In the genomic region with DNA sequence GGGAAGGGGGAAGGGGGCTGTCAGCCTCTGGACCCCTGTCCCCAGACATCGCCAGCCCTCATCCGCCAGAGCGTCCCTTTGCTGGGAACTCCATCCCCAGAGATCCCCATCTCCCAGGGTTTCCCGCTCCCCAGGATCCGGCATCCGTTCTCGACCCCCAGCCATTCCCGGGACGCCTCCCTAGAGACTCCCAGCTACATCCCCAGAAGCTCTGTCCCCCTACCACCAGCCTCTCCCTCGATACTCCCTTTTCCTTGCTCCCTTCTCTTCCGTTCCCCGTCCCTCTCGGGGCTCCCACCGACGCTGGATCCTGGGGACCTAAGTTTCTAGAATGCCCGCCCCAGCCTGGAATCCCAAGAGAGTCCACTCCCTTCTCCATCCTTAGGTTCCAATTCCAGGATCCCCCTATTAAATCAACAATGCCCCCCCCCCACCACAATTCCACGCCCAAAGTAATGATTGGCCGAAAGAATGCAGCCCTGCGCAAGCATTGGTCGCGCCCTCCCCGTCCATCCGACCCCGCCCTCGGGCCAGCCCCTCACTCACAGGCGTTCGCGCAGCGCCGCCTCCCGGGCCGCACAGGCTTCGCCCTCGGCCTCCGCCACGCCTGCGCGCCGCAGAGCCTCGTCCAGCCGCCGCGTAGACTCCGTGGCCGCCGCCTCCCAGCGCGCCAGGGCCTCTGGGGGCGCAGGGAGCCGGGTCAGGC, we compare ENCODE assay signal across 9 cellular contexts. TPM values are rescaled to one million over a fixed set of nuclear protein-coding genes. Genes with fewer than 3 reads are reported as not detected.
DNase-seq lines count a peak whose midpoint lies in the region; ATAC-seq and TF ChIP-seq lines count a peak whose summit lies in the region.
"Had no signal": no experiment of that assay in that cellular context is flagged by ENCODE, and none has a peak within 500 bp of the region (broad histone marks: within the 10 kb centered on the region; RNA-seq: fewer than 3 reads in every experiment).

No MANE protein-coding gene starts in this region.

- peaks cover 0 to 2% of the 10 kb centered on the region in 2 donors for H3K36me3 Mint-ChIP-seq in CD14-positive monocyte
- H3K36me3 Mint-ChIP-seq in activated CD4-positive, alpha-beta memory T cell treated with anti-CD3 and anti-CD28 coated beads, Interleukin-2, amount 10 ng/mL, durations not matched to agents 7 days and 5 days (ENCODE audit: low read depth), result peaks cover 10% of the 10 kb centered on the region

- H4K8ac ChIP-seq in mesenchymal stem cell (ENCODE audit: low read length), result peak overlapping the region; percentile 45

- H3K4ac ChIP-seq in mesenchymal stem cell (ENCODE audit: low read depth in 1 of 2, low read length in 2 of 2), result no peak overlapping the region

- peak overlapping the region in 1 of 2 experiments; percentile 40 for H3K23ac ChIP-seq in mesenchymal stem cell (ENCODE audit: low read length in 2 of 2)

- POLR2A ChIA-PET in activated CD4-positive, alpha-beta memory T cell treated with anti-CD3 and anti-CD28 coated beads, Interleukin-2, amount 10 ng/mL, durations not matched to agents 7 days and 5 days (lab: Charles Lee), result interaction anchor here (1.4 to 2.6 kb wide), 5 partner anchors 9 to 86 kb away, joined by 4 to 14 read pairs (median 5); partner anchors contain the start of genes BST2, DDA1 and MRPL34

- peaks cover 10% of the 10 kb centered on the region for H3K4me1 ChIP-seq in mesenchymal stem cell (ENCODE audit: control insufficient read depth, insufficient read depth, low read depth, low read length)

- CTCF ChIA-PET in activated CD4-positive, alpha-beta memory T cell treated with anti-CD3 and anti-CD28 coated beads, Interleukin-2, amount 10 ng/mL, durations not matched to agents 7 days and 5 days (lab: Charles Lee), result interaction anchor here (0.6 to 2.0 kb wide), 6 partner anchors 8 to 172 kb away, joined by 3 to 6 read pairs (median 3); partner anchors contain the start of gene BST2

- H3K27me3 ChIP-seq in mesenchymal stem cell (ENCODE audit: control insufficient read depth in 1 of 2, insufficient read depth in 1 of 2, low read length in 2 of 2), result peaks cover 12 to 26% of the 10 kb centered on the region in 2 experiments

- peak overlapping the region; percentile 42 to 82 for H3K4me3 ChIP-seq in mesenchymal stem cell (ENCODE audit: insufficient read depth in 1 of 2, low read depth in 1 of 2, low read length in 2 of 2)

- DNase-seq in CD14-positive monocyte (ENCODE audit: low spot score) (peak; percentile 79), NCI-H69 (lab: John Stamatoyannopoulos, UW) (peak; percentile 97), mesenchymal stem cell (peak; percentile 93)
- peak; percentile 86 for DNase-seq in activated CD4-positive, alpha-beta memory T cell treated with anti-CD3 and anti-CD28 coated beads, Interleukin-2, amount 10 ng/mL, durations not matched to agents 7 days and 5 days
- DNase-seq in effector CD4-positive, alpha-beta T cell, result peak; percentile 85
- DNase-seq in stimulated activated CD4-positive, alpha-beta T cell treated with anti-CD3 and anti-CD28 coated beads, TNF-alpha, amount 100 ng/mL, for 48 hours (ENCODE audit: low read depth in 3 of 3), result peak; percentile 77 to 94 (median 80)

- peaks cover 4 to 18% (median 11%) of the 10 kb centered on the region in 7 donors for H3K9me3 Mint-ChIP-seq in CD14-positive monocyte
- H3K9me3 Mint-ChIP-seq in activated CD4-positive, alpha-beta memory T cell treated with anti-CD3 and anti-CD28 coated beads, Interleukin-2, amount 10 ng/mL, durations not matched to agents 7 days and 5 days, result no peaks in the 10 kb centered on the region

- H3K4me2 ChIP-seq in mesenchymal stem cell (ENCODE audit: low read length, poor library complexity, severe bottlenecking), result peak overlapping the region; percentile 91

- H3K14ac ChIP-seq in mesenchymal stem cell (ENCODE audit: low read length in 2 of 2), result no peak overlapping the region

- H2BK15ac ChIP-seq in mesenchymal stem cell (ENCODE audit: low read depth, poor library complexity, severe bottlenecking), result no peak overlapping the region

- H4K91ac ChIP-seq in mesenchymal stem cell (ENCODE audit: low read length), result peak overlapping the region; percentile 27

- H3K27me3 Mint-ChIP-seq in CD14-positive monocyte (ENCODE audit: low read depth in 3 of 3), result peaks cover 17 to 27% (median 22%) of the 10 kb centered on the region in 3 donors
- H3K27me3 Mint-ChIP-seq in activated CD4-positive, alpha-beta memory T cell treated with anti-CD3 and anti-CD28 coated beads, Interleukin-2, amount 10 ng/mL, durations not matched to agents 7 days and 5 days, result peaks cover 27% of the 10 kb centered on the region

- H3K27ac ChIP-seq in mesenchymal stem cell (ENCODE audit: low read length, poor library complexity, severe bottlenecking), result no peak overlapping the region

- no peaks in the 10 kb centered on the region for H3K79me1 ChIP-seq in mesenchymal stem cell (replicated peaks; ENCODE audit: low read length, poor library complexity, severe bottlenecking)

- peak overlapping the region in 1 of 2 experiments; percentile 83 for H3K18ac ChIP-seq in mesenchymal stem cell (ENCODE audit: low read depth in 1 of 2, low read length in 2 of 2)

- no peaks in the 10 kb centered on the region for H3K36me3 ChIP-seq in mesenchymal stem cell (ENCODE audit: control insufficient read depth in 1 of 2, insufficient read depth in 2 of 2, low read depth in 1 of 2, low read length in 2 of 2)

- peak overlapping the region; percentile 69 for H2AFZ ChIP-seq in mesenchymal stem cell (ENCODE audit: low read depth, low read length)

- TF ChIP-seq CTCF in CD14-positive monocyte (IDR thresholded peaks at IDR 0.05), result peak; percentile 63

- peaks cover 5% of the 10 kb centered on the region for H3K9me3 ChIP-seq in mesenchymal stem cell (ENCODE audit: control insufficient read depth, low read length)

- no peak overlapping the region for H2BK5ac ChIP-seq in mesenchymal stem cell (ENCODE audit: low read depth, low read length, poor library complexity, severe bottlenecking)

- peak; percentile 88 for ATAC-seq in GM19328 (IDR thresholded peaks at IDR 0.05; ENCODE audit: unreplicated experiment)
- ATAC-seq in HG03469 (IDR thresholded peaks at IDR 0.05; ENCODE audit: unreplicated experiment), result peak; percentile 52

- peak overlapping the region; percentile 34 for H2BK120ac ChIP-seq in mesenchymal stem cell (ENCODE audit: low read depth, low read length)

- intact Hi-C loops in CD14-positive monocyte (cut with micrococcal nuclease), result no loop called here

- H2BK12ac ChIP-seq in mesenchymal stem cell (ENCODE audit: low read length in 2 of 2), result no peak overlapping the region

- H3K4me1 Mint-ChIP-seq in CD14-positive monocyte, result peaks cover 30% of the 10 kb centered on the region
- peaks cover 27% of the 10 kb centered on the region for H3K4me1 Mint-ChIP-seq in activated CD4-positive, alpha-beta memory T cell treated with anti-CD3 and anti-CD28 coated beads, Interleukin-2, amount 10 ng/mL, durations not matched to agents 7 days and 5 days

- H2AK5ac ChIP-seq in mesenchymal stem cell (ENCODE audit: low read length, severe bottlenecking), result no peak overlapping the region

- peak overlapping the region in 2 of 7 donors; percentile 46 to 55 for H3K27ac Mint-ChIP-seq in CD14-positive monocyte
- H3K27ac Mint-ChIP-seq in activated CD4-positive, alpha-beta memory T cell treated with anti-CD3 and anti-CD28 coated beads, Interleukin-2, amount 10 ng/mL, durations not matched to agents 7 days and 5 days, result no peak overlapping the region

- H3K9ac ChIP-seq in mesenchymal stem cell (ENCODE audit: low read length), result peak overlapping the region; percentile 70

- under 1% methylated on average over 50 of the region's 50 CpGs for WGBS in mesenchymal stem cell

- H3K4me3 Mint-ChIP-seq in CD14-positive monocyte, result peak overlapping the region; percentile 72 to 87
- peak overlapping the region; percentile 76 for H3K4me3 Mint-ChIP-seq in activated CD4-positive, alpha-beta memory T cell treated with anti-CD3 and anti-CD28 coated beads, Interleukin-2, amount 10 ng/mL, durations not matched to agents 7 days and 5 days

RNA-seq across cellular contexts. Expression of gene CCDC194, which starts 3.2 kb away (rescaled TPM):
- polyA plus RNA-seq in CD14-positive monocyte, result not detected
- 1 to 10 TPM; 4.9 to 7.0 TPM for total RNA-seq in activated CD4-positive, alpha-beta memory T cell treated with anti-CD3 and anti-CD28 coated beads, Interleukin-2, amount 10 ng/mL, durations not matched to agents 7 days and 5 days
- 0.23 TPM for polyA plus RNA-seq in mesenchymal stem cell (2013, experiment 1 of 2)
- 0.11 TPM for polyA plus RNA-seq in mesenchymal stem cell (2013, experiment 2 of 2)
- total RNA-seq: glomerular endothelial cell had no signal

RNA-seq across cellular contexts. Expression of gene PLVAP, which starts 13.7 kb away (rescaled TPM):
- polyA plus RNA-seq in CD14-positive monocyte, result under 1 TPM in 1 of 2 donors, not detected in 1; 0.08 TPM
- total RNA-seq in activated CD4-positive, alpha-beta memory T cell treated with anti-CD3 and anti-CD28 coated beads, Interleukin-2, amount 10 ng/mL, durations not matched to agents 7 days and 5 days, result not detected
- polyA plus RNA-seq in mesenchymal stem cell (2013, experiment 1 of 2), result 0.04 TPM
- polyA plus RNA-seq in mesenchymal stem cell (2013, experiment 2 of 2), result 0.33 TPM

RNA-seq across cellular contexts. Expression of gene BST2, which starts 14.6 kb away (rescaled TPM):
- polyA plus RNA-seq in CD14-positive monocyte, result 100 to 1,000 TPM; 272 to 284 TPM
- total RNA-seq in activated CD4-positive, alpha-beta memory T cell treated with anti-CD3 and anti-CD28 coated beads, Interleukin-2, amount 10 ng/mL, durations not matched to agents 7 days and 5 days, result 100 to 1,000 TPM; 288 to 301 TPM
- polyA plus RNA-seq in mesenchymal stem cell (2013, experiment 1 of 2), result 56.3 TPM
- polyA plus RNA-seq in mesenchymal stem cell (2013, experiment 2 of 2), result 55.0 TPM

RNA-seq across cellular contexts. Expression of gene MVB12A, which starts 29.0 kb away (rescaled TPM):
- polyA plus RNA-seq in CD14-positive monocyte, result 10 to 100 TPM; 43.2 to 43.7 TPM
- 10 to 100 TPM; 44.5 to 45.3 TPM for total RNA-seq in activated CD4-positive, alpha-beta memory T cell treated with anti-CD3 and anti-CD28 coated beads, Interleukin-2, amount 10 ng/mL, durations not matched to agents 7 days and 5 days
- 69.3 TPM for polyA plus RNA-seq in mesenchymal stem cell (2013, experiment 1 of 2)
- polyA plus RNA-seq in mesenchymal stem cell (2013, experiment 2 of 2), result 64.2 TPM

RNA-seq across cellular contexts. Expression of gene GTPBP3, which starts 53.5 kb away (rescaled TPM):
- polyA plus RNA-seq in CD14-positive monocyte, result 1 to 10 TPM; 1.0 to 1.7 TPM
- total RNA-seq in activated CD4-positive, alpha-beta memory T cell treated with anti-CD3 and anti-CD28 coated beads, Interleukin-2, amount 10 ng/mL, durations not matched to agents 7 days and 5 days, result 10 to 100 TPM; 30.2 to 34.2 TPM
- polyA plus RNA-seq in mesenchymal stem cell (2013, experiment 1 of 2), result 8.4 TPM
- 8.6 TPM for polyA plus RNA-seq in mesenchymal stem cell (2013, experiment 2 of 2)
